In the genomic region with DNA sequence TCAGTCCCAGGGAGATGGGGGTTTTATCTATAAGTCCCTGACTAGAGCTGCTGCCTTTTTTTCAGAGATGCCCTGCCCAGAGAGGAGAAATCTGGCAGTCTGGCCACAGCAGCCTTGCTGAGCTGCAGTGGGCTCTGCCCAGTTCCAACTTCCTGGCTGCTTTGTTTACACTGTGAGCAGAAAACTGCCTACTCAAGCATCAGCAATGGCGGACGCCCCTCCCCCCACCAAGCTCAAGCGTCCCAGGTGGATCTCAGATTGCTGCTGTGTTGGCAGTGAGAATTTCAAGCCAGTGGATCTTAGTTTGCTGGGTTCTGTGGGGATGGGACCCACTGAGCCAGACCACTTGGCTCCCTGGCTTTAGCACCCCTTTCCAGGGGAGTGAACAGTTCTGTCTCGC, we compare ENCODE assay signal across 7 cellular contexts.
DNase-seq lines count a peak whose midpoint lies in the region; FAIRE-seq and TF ChIP-seq lines count a peak whose summit lies in the region.
"Not testable (repeated sequence)": the region's sequence is repeated elsewhere in the genome, so short reads cannot be mapped to it uniquely, and the experiment has no call there.

No MANE protein-coding gene starts in this region.

- not testable (repeated sequence) for BruUV-seq in endothelial cell of umbilical vein (replicated peaks; lab: Mats Ljungman, UMichigan)

- H3K4me1 ChIP-seq in endothelial cell of umbilical vein (ENCODE audit: control insufficient read depth, extremely low read depth, insufficient read depth, low read length); osteoblast (ENCODE audit: insufficient read depth, low read length): not testable (repeated sequence)

- intact Hi-C loops in endothelial cell of umbilical vein (cut with micrococcal nuclease) = not testable (repeated sequence)

- not testable (repeated sequence) for H3K27ac ChIP-seq in endothelial cell of umbilical vein (ENCODE audit: insufficient read depth, low read depth, low read length); osteoblast (ENCODE audit: low read depth, low read length)

- H4K20me1 ChIP-seq in endothelial cell of umbilical vein (replicated peaks; ENCODE audit: control insufficient read depth, extremely low read depth, insufficient read depth, low read length); osteoblast (ENCODE audit: insufficient read depth, low read length): not testable (repeated sequence)

- peak; percentile 21 for DNase-seq in EH (ENCODE audit: low read depth)
- DNase-seq in NCI-H1436 (lab: John Stamatoyannopoulos, UW) = peak; percentile 3
- DNase-seq in NCI-H510A treated with DMSO at 0.1 percent for 48 hours (lab: John Stamatoyannopoulos, UW) = peak; percentile 34
- DNase-seq in RPMI8226 = peak; percentile 83
- DNase-seq in endothelial cell of umbilical vein (ENCODE audit: low read depth, low spot score); osteoblast (ENCODE audit: insufficient read length, low spot score, missing footprints): not testable (repeated sequence)
- DNase-seq in left kidney (ENCODE audit: low read depth, low spot score) = peak; percentile 47

- not testable (repeated sequence) for H3K27me3 ChIP-seq in endothelial cell of umbilical vein (ENCODE audit: control insufficient read depth in 2 of 2, insufficient read depth in 2 of 2, low read length in 2 of 2); osteoblast (ENCODE audit: insufficient read depth, low read length)

- not testable (repeated sequence) for H3K79me2 ChIP-seq in endothelial cell of umbilical vein (ENCODE audit: control insufficient read depth, insufficient read depth, low read length); osteoblast (ENCODE audit: insufficient read depth, low read length)

- TF ChIP-seq CTCF in endothelial cell of umbilical vein (IDR thresholded peaks at IDR 0.05; ENCODE audit: extremely low read depth in 1 of 2, insufficient read depth in 1 of 2, low read depth in 1 of 2, low read length in 2 of 2); osteoblast (IDR thresholded peaks at IDR 0.05; ENCODE audit: extremely low read depth, low read depth, low read length): not testable (repeated sequence)

- not testable (repeated sequence) for H3K4me2 ChIP-seq in endothelial cell of umbilical vein (ENCODE audit: insufficient read depth, low read length); osteoblast (ENCODE audit: insufficient read depth, low read length)

- not testable (repeated sequence) for H3K4me3 ChIP-seq in endothelial cell of umbilical vein (replicated peaks in 1 of 3; ENCODE audit: insufficient read depth in 1 of 3, low read depth in 1 of 3, low read length in 3 of 3); osteoblast (ENCODE audit: insufficient read depth, low read length)

- POLR2A ChIA-PET in endothelial cell of umbilical vein (lab: Charles Lee) = not testable (repeated sequence)

- FAIRE-seq in endothelial cell of umbilical vein (lab: Jason Lieb, UNC) = not testable (repeated sequence)

- not testable (repeated sequence) for H3K36me3 ChIP-seq in endothelial cell of umbilical vein (ENCODE audit: control insufficient read depth in 2 of 2, extremely low read depth in 1 of 2, insufficient read depth in 2 of 2, low read length in 2 of 2); osteoblast (ENCODE audit: insufficient read depth, low read length)

- H2AFZ ChIP-seq in endothelial cell of umbilical vein (ENCODE audit: low read depth, low read length) (peak overlapping the region; percentile 66), osteoblast (ENCODE audit: low read length) (peak overlapping the region; percentile 56)

- not testable (repeated sequence) for TF ChIP-seq POLR2A in endothelial cell of umbilical vein (IDR thresholded peaks at IDR 0.05; ENCODE audit: low read depth, low read length)

- not testable (repeated sequence) for H3K9me1 ChIP-seq in endothelial cell of umbilical vein (replicated peaks; ENCODE audit: control insufficient read depth, extremely low read depth, insufficient read depth, low read length)

- H3K9ac ChIP-seq in endothelial cell of umbilical vein (replicated peaks; ENCODE audit: extremely low read depth, insufficient read depth, low read length) = not testable (repeated sequence)

- CTCF ChIA-PET in endothelial cell of umbilical vein (lab: Charles Lee) = interaction anchor here (0.9 kb wide), 2 partner anchors 8 to 18 kb away, joined by 3 to 4 read pairs; no protein-coding TSS in a partner anchor

- dilution Hi-C loops in endothelial cell of umbilical vein (cut with MboI; ENCODE audit: extremely low pct_ligation_motif_present, low sequenced_read_pairs) = not testable (repeated sequence)

- not testable (repeated sequence) for H3K9me3 ChIP-seq in endothelial cell of umbilical vein (replicated peaks; ENCODE audit: control insufficient read depth, insufficient read depth, low read length); osteoblast (ENCODE audit: low read depth, low read length)
